ENCODE assay signal across 32 cellular contexts in genomic region chr1:22255341-22256212, GRCh38.
DNase-seq lines count a peak whose midpoint lies in the region; ATAC-seq, FAIRE-seq and TF ChIP-seq lines count a peak whose summit lies in the region.
"Had no signal": no experiment of that assay in that cellular context is flagged by ENCODE, and none has a peak within 500 bp of the region (broad histone marks: within the 10 kb centered on the region; RNA-seq: fewer than 3 reads in every experiment).

No MANE protein-coding gene starts in this region.

- H3K14ac ChIP-seq in neuronal stem cell (ENCODE audit: low read length) = peak overlapping the region; percentile 39

- no peak overlapping the region for H2BK12ac ChIP-seq in neuronal stem cell (ENCODE audit: low read length)

- H3K4me3 Mint-ChIP-seq in Caco-2 (ENCODE audit: unreplicated experiment) (no peak overlapping the region), astrocyte (ENCODE audit: unreplicated experiment) (no peak overlapping the region)
- H3K4me3 Mint-ChIP-seq: activated CD4-positive, alpha-beta T cell treated with anti-CD3 and anti-CD28 coated beads, Interleukin-2, amount 10 ng/mL, durations not matched to agents 7 days and 5 days; activated CD8-positive, alpha-beta memory T cell treated with anti-CD3 and anti-CD28 coated beads, Interleukin-2, amount 10 ng/mL, durations not matched to agents 7 days and 5 days; activated naive CD4-positive, alpha-beta T cell treated with anti-CD3 and anti-CD28 coated beads, Interleukin-2, amount 50 U/mL, for 24 hours; activated T-helper 1 cell treated with anti-CD3 and anti-CD28 coated beads, Interleukin-12 subunit alpha, Interleukin-12 subunit beta, Interleukin-2, Interleukin-4 antibody, amounts not matched to agents 30 ng/mL and 10 ng/mL and 1 ng/mL, durations not matched to agents 14 hours and 24 hours and 36 hours; B cell; neural crest cell; T-helper 1 cell treated with Interleukin-12 subunit alpha and Interleukin-12 subunit beta and Interleukin-4 antibody, amounts not matched to agents 30 μg/mL and 1 μg/mL, for 36 hours had no signal

- H3K36me3 Mint-ChIP-seq in Caco-2 (ENCODE audit: insufficient read depth, unreplicated experiment) = no peaks in the 10 kb centered on the region
- no peaks in the 10 kb centered on the region for H3K36me3 Mint-ChIP-seq in astrocyte (ENCODE audit: low read depth, unreplicated experiment)
- H3K36me3 Mint-ChIP-seq: activated CD8-positive, alpha-beta memory T cell treated with anti-CD3 and anti-CD28 coated beads, Interleukin-2, amount 10 ng/mL, durations not matched to agents 7 days and 5 days; activated naive CD4-positive, alpha-beta T cell treated with anti-CD3 and anti-CD28 coated beads, Interleukin-2, amount 50 U/mL, for 24 hours had no signal

- H3K9ac ChIP-seq in astrocyte (ENCODE audit: low read length) = no peak overlapping the region
- H3K9ac ChIP-seq in neuronal stem cell (ENCODE audit: low read depth, low read length, poor library complexity) = no peak overlapping the region

- H3K36me3 ChIP-seq in Caco-2 (ENCODE audit: control insufficient read depth, insufficient read depth, low read length) (no peaks in the 10 kb centered on the region), astrocyte (ENCODE audit: insufficient read depth, low read length) (no peaks in the 10 kb centered on the region), neuronal stem cell (replicated peaks in 1 of 2; ENCODE audit: control insufficient read depth in 2 of 2, insufficient read depth in 2 of 2, low read length in 2 of 2) (no peaks in the 10 kb centered on the region)
- H3K36me3 ChIP-seq: ascending aorta, esophagus muscularis mucosa, gastrocnemius medialis, Peyer's patch, thyroid gland had no signal

- peak overlapping the region; percentile 23 for H3K27ac Mint-ChIP-seq in Caco-2 (ENCODE audit: unreplicated experiment)
- H3K27ac Mint-ChIP-seq in astrocyte (ENCODE audit: unreplicated experiment) = peak overlapping the region; percentile 62
- H3K27ac Mint-ChIP-seq: activated CD4-positive, alpha-beta T cell treated with anti-CD3 and anti-CD28 coated beads, Interleukin-2, amount 10 ng/mL, durations not matched to agents 7 days and 5 days; activated CD8-positive, alpha-beta memory T cell treated with anti-CD3 and anti-CD28 coated beads, Interleukin-2, amount 10 ng/mL, durations not matched to agents 7 days and 5 days; activated T-helper 1 cell treated with anti-CD3 and anti-CD28 coated beads, Interleukin-12 subunit alpha, Interleukin-12 subunit beta, Interleukin-2, Interleukin-4 antibody, amounts not matched to agents 30 ng/mL and 10 ng/mL and 1 ng/mL, durations not matched to agents 14 hours and 24 hours and 36 hours; B cell; T-helper 1 cell treated with Interleukin-12 subunit alpha and Interleukin-12 subunit beta and Interleukin-4 antibody, amounts not matched to agents 30 μg/mL and 1 μg/mL, for 36 hours had no signal

- H4K91ac ChIP-seq in neuronal stem cell (ENCODE audit: low read depth, low read length, poor library complexity) = no peak overlapping the region

- no peak overlapping the region for H3K4me3 ChIP-seq in Caco-2 (ENCODE audit: low read depth, low read length)
- no peak overlapping the region for H3K4me3 ChIP-seq in astrocyte (ENCODE audit: insufficient read depth, low read depth, low read length)
- no peak overlapping the region for H3K4me3 ChIP-seq in neuronal stem cell (ENCODE audit: low read length in 2 of 2)
- H3K4me3 ChIP-seq: A549, ascending aorta, esophagus muscularis mucosa, gastrocnemius medialis, Peyer's patch, psoas muscle, thyroid gland had no signal

- no peaks in the 10 kb centered on the region for H3K27me3 Mint-ChIP-seq in Caco-2 (ENCODE audit: insufficient read depth, unreplicated experiment)
- peaks cover 4% of the 10 kb centered on the region for H3K27me3 Mint-ChIP-seq in astrocyte (ENCODE audit: low read depth, unreplicated experiment)

- no TSS peak for BruUV-seq in Caco-2 (replicated peaks; lab: Mats Ljungman, UMichigan)

- WGBS in neuronal stem cell (ENCODE audit: extremely low coverage in 2 of 2, insufficient read length in 2 of 2, insufficient replicate concordance in 1 of 2), 2 donors = no CpG with 5 or more reads among the region's 11 CpGs

- no peaks in the 10 kb centered on the region for H4K20me1 ChIP-seq in astrocyte (ENCODE audit: insufficient read depth, low read length)

- peak overlapping the region; percentile 89 for H2BK5ac ChIP-seq in neuronal stem cell (ENCODE audit: low read length)

- ATAC-seq in left colon (peak; percentile 52), GM18907 (IDR thresholded peaks at IDR 0.05; ENCODE audit: unreplicated experiment) (no peak)
- ATAC-seq: activated CD8-positive, alpha-beta memory T cell treated with anti-CD3 and anti-CD28 coated beads, Interleukin-2, amount 10 ng/mL, durations not matched to agents 7 days and 5 days; gastrocnemius medialis; psoas muscle had no signal

- H3K9me3 ChIP-seq in Caco-2 (no peaks in the 10 kb centered on the region), astrocyte (ENCODE audit: insufficient read depth, low read depth, low read length) (no peaks in the 10 kb centered on the region), neuronal stem cell (replicated peaks in 1 of 2; ENCODE audit: control insufficient read depth in 2 of 2, insufficient read depth in 1 of 2, low read depth in 1 of 2, low read length in 2 of 2) (no peaks in the 10 kb centered on the region)
- H3K9me3 ChIP-seq: A549, ascending aorta, esophagus muscularis mucosa, gastrocnemius medialis, Peyer's patch, psoas muscle, thyroid gland had no signal

- POLR2A ChIA-PET in Caco-2 (lab: Charles Lee) = no interaction called here

- no peaks in the 10 kb centered on the region for H3K79me1 ChIP-seq in neuronal stem cell (ENCODE audit: low read depth, low read length)

- H3K27ac ChIP-seq in astrocyte (ENCODE audit: low read depth, low read length) (no peak overlapping the region), neuronal stem cell (replicated peaks; ENCODE audit: low read length) (no peak overlapping the region)
- H3K27ac ChIP-seq: ascending aorta, esophagus muscularis mucosa, gastrocnemius medialis, psoas muscle had no signal

- H2BK120ac ChIP-seq in neuronal stem cell (ENCODE audit: low read depth, low read length) = no peak overlapping the region

- H3K23ac ChIP-seq in neuronal stem cell (ENCODE audit: low read depth, low read length, poor library complexity) = no peak overlapping the region

- peaks cover 37% of the 10 kb centered on the region for H3K4me1 Mint-ChIP-seq in Caco-2 (ENCODE audit: low read depth, unreplicated experiment)
- peaks cover 53% of the 10 kb centered on the region for H3K4me1 Mint-ChIP-seq in astrocyte (ENCODE audit: low read depth, unreplicated experiment)
- H3K4me1 Mint-ChIP-seq: activated CD4-positive, alpha-beta T cell treated with anti-CD3 and anti-CD28 coated beads, Interleukin-2, amount 10 ng/mL, durations not matched to agents 7 days and 5 days; activated CD8-positive, alpha-beta memory T cell treated with anti-CD3 and anti-CD28 coated beads, Interleukin-2, amount 10 ng/mL, durations not matched to agents 7 days and 5 days; activated naive CD4-positive, alpha-beta T cell treated with anti-CD3 and anti-CD28 coated beads, Interleukin-2, amount 50 U/mL, for 24 hours; B cell had no signal

- DNase-seq in Caco-2 (no peak), astrocyte (ENCODE audit: low read depth) (no peak), left colon (peak; percentile 50 to 51), neuronal stem cell (ENCODE audit: low spot score) (no peak), NCI-H1694 (lab: John Stamatoyannopoulos, UW) (no peak), NCI-H1436 (lab: John Stamatoyannopoulos, UW) (no peak), Kasumi-1 (lab: John Stamatoyannopoulos, UW) (no peak)
- DNase-seq: activated CD4-positive, alpha-beta T cell treated with anti-CD3 and anti-CD28 coated beads, Interleukin-2, amount 10 ng/mL, durations not matched to agents 7 days and 5 days; activated CD8-positive, alpha-beta memory T cell treated with anti-CD3 and anti-CD28 coated beads, Interleukin-2, amount 10 ng/mL, durations not matched to agents 7 days and 5 days; DND-41; effector memory CD4-positive, alpha-beta T cell; gastrocnemius medialis; kidney; NCI-H2081 treated with DMSO at 0.1 percent for 48 hours; NCI-H510A; NK-92 treated with Interleukin-12 subunit alpha and Interleukin-12 subunit beta, amount 100 ng/mL, for 24 hours; Peyer's patch; psoas muscle; stimulated activated CD4-positive, alpha-beta T cell treated with anti-CD3 and anti-CD28 coated beads, Interleukin-4, amount 100 ng/mL, for 24 hours; stimulated activated naive CD4-positive, alpha-beta T cell treated with Interleukin-2 at 50 U/mL for 16 hours had no signal

- TF ChIP-seq CTCF in Caco-2 (IDR thresholded peaks at IDR 0.05; ENCODE audit: insufficient read depth in 1 of 2, low read depth in 1 of 2, low read length in 1 of 2, severe bottlenecking in 1 of 2, unreplicated experiment in 1 of 2) (no peak), astrocyte (IDR thresholded peaks at IDR 0.05; ENCODE audit: insufficient read depth, low read depth, low read length) (no peak)

- H3K9me3 Mint-ChIP-seq in Caco-2 (ENCODE audit: unreplicated experiment) (no peaks in the 10 kb centered on the region), astrocyte (ENCODE audit: unreplicated experiment) (no peaks in the 10 kb centered on the region)
- H3K9me3 Mint-ChIP-seq: activated CD4-positive, alpha-beta T cell treated with anti-CD3 and anti-CD28 coated beads, Interleukin-2, amount 10 ng/mL, durations not matched to agents 7 days and 5 days; activated naive CD4-positive, alpha-beta T cell treated with anti-CD3 and anti-CD28 coated beads, Interleukin-2, amount 50 U/mL, for 24 hours; activated T-helper 1 cell treated with anti-CD3 and anti-CD28 coated beads, Interleukin-12 subunit alpha, Interleukin-12 subunit beta, Interleukin-2, Interleukin-4 antibody, amounts not matched to agents 30 ng/mL and 10 ng/mL and 1 ng/mL, durations not matched to agents 14 hours and 24 hours and 36 hours; neural crest cell; T-helper 1 cell treated with Interleukin-12 subunit alpha and Interleukin-12 subunit beta and Interleukin-4 antibody, amounts not matched to agents 30 μg/mL and 1 μg/mL, for 36 hours had no signal

- H3K4me1 ChIP-seq in Caco-2 = peaks cover 39% of the 10 kb centered on the region
- peaks cover 5% of the 10 kb centered on the region for H3K4me1 ChIP-seq in astrocyte (ENCODE audit: insufficient read depth, low read length)
- peaks cover 1 to 9% of the 10 kb centered on the region in 2 donors for H3K4me1 ChIP-seq in neuronal stem cell (ENCODE audit: control insufficient read depth in 2 of 2, insufficient read depth in 1 of 2, low read depth in 1 of 2, low read length in 2 of 2)
- H3K4me1 ChIP-seq: ascending aorta, esophagus muscularis mucosa had no signal

- no peak overlapping the region for H2BK15ac ChIP-seq in neuronal stem cell (ENCODE audit: low read length)

- CTCF ChIA-PET in Caco-2 (lab: Charles Lee) = no interaction called here

- no peaks in the 10 kb centered on the region for H3K27me3 ChIP-seq in Caco-2 (replicated peaks; ENCODE audit: control insufficient read depth, insufficient read depth, low read length)
- H3K27me3 ChIP-seq in astrocyte (ENCODE audit: insufficient read depth, low read length) = peaks cover 15% of the 10 kb centered on the region
- peaks cover 0 to 66% (median 61%) of the 10 kb centered on the region in 3 experiments for H3K27me3 ChIP-seq in neuronal stem cell (ENCODE audit: control insufficient read depth in 3 of 3, insufficient read depth in 3 of 3, low read depth in 1 of 3, low read length in 3 of 3)
- H3K27me3 ChIP-seq: ascending aorta, Peyer's patch, thyroid gland had no signal

- H2AFZ ChIP-seq in astrocyte (ENCODE audit: low read depth, low read length) = no peak overlapping the region
- no peak overlapping the region for H2AFZ ChIP-seq in neuronal stem cell (ENCODE audit: low read length)

- no peaks in the 10 kb centered on the region for H3K79me2 ChIP-seq in astrocyte (ENCODE audit: insufficient read depth, low read length)

- H3K4me2 ChIP-seq in astrocyte (ENCODE audit: low read length) (no peak overlapping the region), neuronal stem cell (ENCODE audit: insufficient read depth, low read length, poor library complexity, severe bottlenecking) (no peak overlapping the region)
- H3K4me2 ChIP-seq: A549 had no signal

- no peak for FAIRE-seq in astrocyte (lab: Jason Lieb, UNC)
- FAIRE-seq: A549, GM12892, GM19239, kidney had no signal

- no peak overlapping the region for H3K18ac ChIP-seq in neuronal stem cell (ENCODE audit: low read length)

- no peak overlapping the region for H3K4ac ChIP-seq in neuronal stem cell (ENCODE audit: low read length)

- intact Hi-C loops in Caco-2 (cut with micrococcal nuclease; ENCODE audit: unreplicated experiment) (no loop called here), left colon (cut with DNase I, micrococcal nuclease) (no loop called here)

- H4K8ac ChIP-seq in neuronal stem cell (ENCODE audit: low read depth, low read length) = no peak overlapping the region

- no peak overlapping the region for H2AK5ac ChIP-seq in neuronal stem cell (ENCODE audit: low read depth, low read length)

Comparison
In these comparisons a context has a peak if more than half of its experiments do, and no peak if none do; other contexts are left out.
1. DNase-seq: peak in left colon (2 of 2); none in Caco-2 (0 of 2), astrocyte (single experiment), neuronal stem cell (single experiment), NCI-H1694 (single experiment), NCI-H1436 (single experiment) and Kasumi-1 (0 of 2).